In the genomic region with DNA sequence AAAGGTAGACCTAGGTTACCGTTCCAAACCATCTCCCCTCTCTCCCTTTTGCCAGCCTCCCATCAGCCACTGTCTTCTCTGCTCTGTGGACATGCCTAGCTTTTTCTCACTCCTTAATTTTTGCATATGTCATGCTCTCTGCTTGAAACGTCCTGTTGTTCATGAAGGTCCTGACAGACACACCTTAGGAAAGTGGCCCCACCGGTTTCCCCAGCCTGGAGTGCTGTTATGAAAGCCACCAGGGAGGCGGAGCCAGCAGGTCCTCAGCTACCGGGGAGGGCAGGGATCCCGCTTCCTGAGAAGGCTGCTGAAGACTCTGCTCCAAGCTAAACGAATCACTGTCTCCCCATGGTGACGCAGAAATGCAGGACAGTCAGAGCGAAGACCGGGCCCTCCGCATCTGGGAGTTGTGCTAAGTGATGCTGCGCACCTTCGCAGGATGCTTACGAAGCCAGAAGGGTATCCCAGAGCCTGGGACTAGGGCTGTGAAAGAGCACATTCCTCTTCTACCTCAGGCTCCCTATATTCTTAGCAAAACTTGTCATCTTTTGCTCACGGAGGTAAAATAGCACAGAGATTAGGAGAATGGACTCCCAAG, we compare ENCODE assay signal across 1 cellular context.
TF ChIP-seq lines count a peak whose summit lies in the region.

No MANE protein-coding gene starts in this region.

TF ChIP-seq in GM12878, 131 proteins besides CTCF, POLR2A, EP300 and RAD21:
- no peak for TF ChIP-seq NFIC (IDR thresholded peaks at IDR 0.05; ENCODE audit: low read depth, low read length)
- TF ChIP-seq, protein P1, sequence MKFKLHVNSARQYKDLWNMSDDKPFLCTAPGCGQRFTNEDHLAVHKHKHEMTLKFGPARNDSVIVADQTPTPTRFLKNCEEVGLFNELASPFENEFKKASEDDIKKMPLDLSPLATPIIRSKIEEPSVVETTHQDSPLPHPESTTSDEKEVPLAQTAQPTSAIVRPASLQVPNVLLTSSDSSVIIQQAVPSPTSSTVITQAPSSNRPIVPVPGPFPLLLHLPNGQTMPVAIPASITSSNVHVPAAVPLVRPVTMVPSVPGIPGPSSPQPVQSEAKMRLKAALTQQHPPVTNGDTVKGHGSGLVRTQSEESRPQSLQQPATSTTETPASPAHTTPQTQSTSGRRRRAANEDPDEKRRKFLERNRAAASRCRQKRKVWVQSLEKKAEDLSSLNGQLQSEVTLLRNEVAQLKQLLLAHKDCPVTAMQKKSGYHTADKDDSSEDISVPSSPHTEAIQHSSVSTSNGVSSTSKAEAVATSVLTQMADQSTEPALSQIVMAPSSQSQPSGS (IDR thresholded peaks at IDR 0.05; ENCODE audit: low read length), result no peak
- TF ChIP-seq IRF4 (IDR thresholded peaks at IDR 0.05; ENCODE audit: low read depth, low read length), result no peak
- TF ChIP-seq, protein P2, sequence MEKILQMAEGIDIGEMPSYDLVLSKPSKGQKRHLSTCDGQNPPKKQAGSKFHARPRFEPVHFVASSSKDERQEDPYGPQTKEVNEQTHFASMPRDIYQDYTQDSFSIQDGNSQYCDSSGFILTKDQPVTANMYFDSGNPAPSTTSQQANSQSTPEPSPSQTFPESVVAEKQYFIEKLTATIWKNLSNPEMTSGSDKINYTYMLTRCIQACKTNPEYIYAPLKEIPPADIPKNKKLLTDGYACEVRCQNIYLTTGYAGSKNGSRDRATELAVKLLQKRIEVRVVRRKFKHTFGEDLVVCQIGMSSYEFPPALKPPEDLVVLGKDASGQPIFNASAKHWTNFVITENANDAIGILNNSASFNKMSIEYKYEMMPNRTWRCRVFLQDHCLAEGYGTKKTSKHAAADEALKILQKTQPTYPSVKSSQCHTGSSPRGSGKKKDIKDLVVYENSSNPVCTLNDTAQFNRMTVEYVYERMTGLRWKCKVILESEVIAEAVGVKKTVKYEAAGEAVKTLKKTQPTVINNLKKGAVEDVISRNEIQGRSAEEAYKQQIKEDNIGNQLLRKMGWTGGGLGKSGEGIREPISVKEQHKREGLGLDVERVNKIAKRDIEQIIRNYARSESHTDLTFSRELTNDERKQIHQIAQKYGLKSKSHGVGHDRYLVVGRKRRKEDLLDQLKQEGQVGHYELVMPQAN (conservative IDR thresholded peaks at IDR 0.05), result no peak
- no peak for TF ChIP-seq RUNX3 (IDR thresholded peaks at IDR 0.05; ENCODE audit: low read length)
- no peak for TF ChIP-seq CBX5 (IDR thresholded peaks at IDR 0.05; ENCODE audit: low read depth)
- TF ChIP-seq CEBPB (IDR thresholded peaks at IDR 0.05; ENCODE audit: borderline replicate concordance in 1 of 2, low read depth in 2 of 2, low read length in 2 of 2), result no peak
- TF ChIP-seq, protein P3, sequence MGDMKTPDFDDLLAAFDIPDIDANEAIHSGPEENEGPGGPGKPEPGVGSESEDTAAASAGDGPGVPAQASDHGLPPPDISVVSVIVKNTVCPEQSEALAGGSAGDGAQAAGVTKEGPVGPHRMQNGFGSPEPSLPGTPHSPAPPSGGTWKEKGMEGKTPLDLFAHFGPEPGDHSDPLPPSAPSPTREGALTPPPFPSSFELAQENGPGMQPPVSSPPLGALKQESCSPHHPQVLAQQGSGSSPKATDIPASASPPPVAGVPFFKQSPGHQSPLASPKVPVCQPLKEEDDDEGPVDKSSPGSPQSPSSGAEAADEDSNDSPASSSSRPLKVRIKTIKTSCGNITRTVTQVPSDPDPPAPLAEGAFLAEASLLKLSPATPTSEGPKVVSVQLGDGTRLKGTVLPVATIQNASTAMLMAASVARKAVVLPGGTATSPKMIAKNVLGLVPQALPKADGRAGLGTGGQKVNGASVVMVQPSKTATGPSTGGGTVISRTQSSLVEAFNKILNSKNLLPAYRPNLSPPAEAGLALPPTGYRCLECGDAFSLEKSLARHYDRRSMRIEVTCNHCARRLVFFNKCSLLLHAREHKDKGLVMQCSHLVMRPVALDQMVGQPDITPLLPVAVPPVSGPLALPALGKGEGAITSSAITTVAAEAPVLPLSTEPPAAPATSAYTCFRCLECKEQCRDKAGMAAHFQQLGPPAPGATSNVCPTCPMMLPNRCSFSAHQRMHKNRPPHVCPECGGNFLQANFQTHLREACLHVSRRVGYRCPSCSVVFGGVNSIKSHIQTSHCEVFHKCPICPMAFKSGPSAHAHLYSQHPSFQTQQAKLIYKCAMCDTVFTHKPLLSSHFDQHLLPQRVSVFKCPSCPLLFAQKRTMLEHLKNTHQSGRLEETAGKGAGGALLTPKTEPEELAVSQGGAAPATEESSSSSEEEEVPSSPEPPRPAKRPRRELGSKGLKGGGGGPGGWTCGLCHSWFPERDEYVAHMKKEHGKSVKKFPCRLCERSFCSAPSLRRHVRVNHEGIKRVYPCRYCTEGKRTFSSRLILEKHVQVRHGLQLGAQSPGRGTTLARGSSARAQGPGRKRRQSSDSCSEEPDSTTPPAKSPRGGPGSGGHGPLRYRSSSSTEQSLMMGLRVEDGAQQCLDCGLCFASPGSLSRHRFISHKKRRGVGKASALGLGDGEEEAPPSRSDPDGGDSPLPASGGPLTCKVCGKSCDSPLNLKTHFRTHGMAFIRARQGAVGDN (IDR thresholded peaks at IDR 0.05), result no peak
- no peak for TF ChIP-seq BMI1 (IDR thresholded peaks at IDR 0.05; ENCODE audit: borderline replicate concordance)
- TF ChIP-seq EZH2 (IDR thresholded peaks at IDR 0.05; ENCODE audit: borderline replicate concordance, control insufficient read depth, low read depth, low read length), result no peak
- no peak for TF ChIP-seq BRCA1 (IDR thresholded peaks at IDR 0.05; ENCODE audit: low read depth, low read length)
- no peak for TF ChIP-seq RAD51 (IDR thresholded peaks at IDR 0.05)
- no peak for TF ChIP-seq ZNF274 (IDR thresholded peaks at IDR 0.05; ENCODE audit: insufficient read depth, insufficient read length)
